In genomic region chr17:49316889-49317288, GRCh38 we compare ENCODE assay signal across 13 cellular contexts. TPM values are rescaled to one million over a fixed set of nuclear protein-coding genes. Genes with fewer than 3 reads are reported as not detected.
DNase-seq lines count a peak whose midpoint lies in the region; ATAC-seq and TF ChIP-seq lines count a peak whose summit lies in the region.
"Had no signal": no experiment of that assay in that cellular context is flagged by ENCODE, and none has a peak within 500 bp of the region (broad histone marks: within the 10 kb centered on the region; RNA-seq: fewer than 3 reads in every experiment).

No MANE protein-coding gene starts in this region.

- H3K9me3 ChIP-seq in Panc1 (ENCODE audit: control insufficient read depth, insufficient read depth, low read depth, low read length) (no peaks in the 10 kb centered on the region), endodermal cell (ENCODE audit: control insufficient read depth, low read length) (no peaks in the 10 kb centered on the region), A673 (ENCODE audit: low read depth, low read length, poor library complexity, severe bottlenecking) (no peaks in the 10 kb centered on the region)
- H3K9me3 ChIP-seq: A549 had no signal

- H3K9me3 Mint-ChIP-seq in activated CD4-positive, alpha-beta memory T cell treated with anti-CD3 and anti-CD28 coated beads, Interleukin-2, amount 10 ng/mL, durations not matched to agents 7 days and 5 days = no peaks in the 10 kb centered on the region
- no peaks in the 10 kb centered on the region for H3K9me3 Mint-ChIP-seq in activated CD4-positive, alpha-beta memory T cell treated with anti-CD3 and anti-CD28 coated beads for 36 hours
- no peaks in the 10 kb centered on the region for H3K9me3 Mint-ChIP-seq in endodermal cell
- H3K9me3 Mint-ChIP-seq in stimulated activated naive B cell treated with anti-CD40 and anti-IgM and Interleukin-4, amounts not matched to agents 10 μg/mL and 1 μg/mL and 100 μg/mL, for 72 hours = no peaks in the 10 kb centered on the region
- H3K9me3 Mint-ChIP-seq: activated T-helper 17 cell treated with anti-CD3 and anti-CD28 coated beads, Interleukin-2, amount 50 U/mL, for 72 hours had no signal

- no peak for DNase-seq in activated CD4-positive, alpha-beta memory T cell treated with anti-CD3 and anti-CD28 coated beads, Interleukin-2, amount 10 ng/mL, durations not matched to agents 7 days and 5 days
- no peak for DNase-seq in activated CD4-positive, alpha-beta memory T cell treated with anti-CD3 and anti-CD28 coated beads for 36 hours
- no peak for DNase-seq in Panc1 (ENCODE audit: low read depth, low spot score)
- no peak for DNase-seq in endodermal cell
- DNase-seq in stimulated activated naive B cell treated with anti-CD40 and anti-IgM and Interleukin-4, amounts not matched to agents 10 μg/mL and 1 μg/mL and 100 μg/mL, for 72 hours = no peak
- DNase-seq in DMS153 treated with DMSO at 0.1 percent for 48 hours (lab: John Stamatoyannopoulos, UW; ENCODE audit: unreplicated experiment) = no peak
- no peak for DNase-seq in A673 (ENCODE audit: low spot score)
- DNase-seq: NCI-H1105, NCI-H748 treated with DMSO at 0.1 percent for 48 hours, T-helper 9 cell had no signal

- H3K4me3 ChIP-seq in Panc1 (ENCODE audit: low read depth in 2 of 2, low read length in 2 of 2) (no peak overlapping the region), endodermal cell (ENCODE audit: low read length) (no peak overlapping the region), A673 (ENCODE audit: low read depth, low read length, poor library complexity, severe bottlenecking) (no peak overlapping the region)
- H3K4me3 ChIP-seq: A549 had no signal

- WGBS in endodermal cell (ENCODE audit: insufficient coverage in 1 of 2, insufficient read length in 1 of 2), 2 experiments = 86 to 92% methylated on average over 6 to 8 of the region's 8 CpGs

- H3K4me1 ChIP-seq in Panc1 (ENCODE audit: control insufficient read depth, insufficient read depth, low read length) (peaks cover 23% of the 10 kb centered on the region), endodermal cell (ENCODE audit: control insufficient read depth, insufficient read depth, low read length) (no peaks in the 10 kb centered on the region), A673 (ENCODE audit: insufficient read depth, low read length, poor library complexity, severe bottlenecking) (peaks cover 61% of the 10 kb centered on the region)

- H3K4me3 Mint-ChIP-seq in activated CD4-positive, alpha-beta memory T cell treated with anti-CD3 and anti-CD28 coated beads, Interleukin-2, amount 10 ng/mL, durations not matched to agents 7 days and 5 days = no peak overlapping the region
- H3K4me3 Mint-ChIP-seq in activated CD4-positive, alpha-beta memory T cell treated with anti-CD3 and anti-CD28 coated beads for 36 hours = no peak overlapping the region
- no peak overlapping the region for H3K4me3 Mint-ChIP-seq in endodermal cell
- peak overlapping the region; percentile 29 to 32 for H3K4me3 Mint-ChIP-seq in stimulated activated naive B cell treated with anti-CD40 and anti-IgM and Interleukin-4, amounts not matched to agents 10 μg/mL and 1 μg/mL and 100 μg/mL, for 72 hours

- no peak overlapping the region for H3K9ac ChIP-seq in endodermal cell (ENCODE audit: extremely low read depth, low read length, poor library complexity, severe bottlenecking)

- BruUV-seq in Panc1 (replicated peaks; lab: Mats Ljungman, UMichigan) = no TSS peak
- BruUV-seq in A673 (replicated peaks; lab: Mats Ljungman, UMichigan) = no TSS peak

- in situ Hi-C loops in Panc1 (cut with HindIII; ENCODE audit: low pct_unique_long_range_greater_than_20kb, low sequenced_read_pairs) = no loop called here

- 0 out of 2 replicates have a peak, but pooled peaks have one; percentile 40 for ATAC-seq in Panc1
- peak; percentile 64 to 74 for ATAC-seq in stimulated activated naive B cell treated with anti-CD40 and anti-IgM and Interleukin-4, amounts not matched to agents 10 μg/mL and 1 μg/mL and 100 μg/mL, for 72 hours (replicated peaks)
- no peak for ATAC-seq in GM21786 (IDR thresholded peaks at IDR 0.05; ENCODE audit: unreplicated experiment)

- H3K27ac ChIP-seq in Panc1 (ENCODE audit: low read length) (peak overlapping the region; percentile 58; the same call in 1 of the 2 replicates), endodermal cell (ENCODE audit: low read depth, low read length) (no peak overlapping the region), A673 (ENCODE audit: low read depth, low read length, poor library complexity, severe bottlenecking) (no peak overlapping the region)

- POLR2A ChIA-PET in activated CD4-positive, alpha-beta memory T cell treated with anti-CD3 and anti-CD28 coated beads, Interleukin-2, amount 10 ng/mL, durations not matched to agents 7 days and 5 days (lab: Charles Lee) = interaction anchor here (0.8 to 3.2 kb wide), 7 partner anchors 18 to 74 kb away, joined by 3 to 12 read pairs (median 5); no protein-coding TSS in a partner anchor
- POLR2A ChIA-PET in activated CD4-positive, alpha-beta memory T cell treated with anti-CD3 and anti-CD28 coated beads for 36 hours (lab: Charles Lee) = interaction anchor here (1.2 kb wide), 1 partner anchor 52 kb away, joined by 4 read pairs; no protein-coding TSS in a partner anchor
- POLR2A ChIA-PET in Panc1 (lab: Charles Lee) = interaction anchor here (0.6 kb wide), 2 partner anchors 25 to 46 kb away, joined by 3 read pairs; no protein-coding TSS in a partner anchor
- POLR2A ChIA-PET in A673 (lab: Charles Lee; ENCODE audit: low non-redundant PET) = interaction anchor here (0.5 kb wide), 1 partner anchor 46 kb away, joined by 21 read pairs; no protein-coding TSS in a partner anchor

- H3K27me3 ChIP-seq in Panc1 (ENCODE audit: control insufficient read depth, insufficient read depth, low read length) (no peaks in the 10 kb centered on the region), endodermal cell (ENCODE audit: control insufficient read depth, insufficient read depth, low read length, poor library complexity, severe bottlenecking) (no peaks in the 10 kb centered on the region), A673 (replicated peaks; ENCODE audit: insufficient read depth, low read depth, low read length, poor library complexity) (no peaks in the 10 kb centered on the region)

- H3K27ac Mint-ChIP-seq in activated CD4-positive, alpha-beta memory T cell treated with anti-CD3 and anti-CD28 coated beads, Interleukin-2, amount 10 ng/mL, durations not matched to agents 7 days and 5 days = peak overlapping the region; percentile 79
- H3K27ac Mint-ChIP-seq in activated CD4-positive, alpha-beta memory T cell treated with anti-CD3 and anti-CD28 coated beads for 36 hours = no peak overlapping the region
- peak overlapping the region; percentile 42 for H3K27ac Mint-ChIP-seq in endodermal cell
- H3K27ac Mint-ChIP-seq in stimulated activated naive B cell treated with anti-CD40 and anti-IgM and Interleukin-4, amounts not matched to agents 10 μg/mL and 1 μg/mL and 100 μg/mL, for 72 hours = peak overlapping the region; percentile 72
- H3K27ac Mint-ChIP-seq: activated T-helper 17 cell treated with anti-CD3 and anti-CD28 coated beads, Interleukin-2, amount 50 U/mL, for 72 hours had no signal

- H3K4me1 Mint-ChIP-seq in activated CD4-positive, alpha-beta memory T cell treated with anti-CD3 and anti-CD28 coated beads, Interleukin-2, amount 10 ng/mL, durations not matched to agents 7 days and 5 days = peaks cover 35% of the 10 kb centered on the region
- peaks cover 16% of the 10 kb centered on the region for H3K4me1 Mint-ChIP-seq in activated CD4-positive, alpha-beta memory T cell treated with anti-CD3 and anti-CD28 coated beads for 36 hours (ENCODE audit: low read depth)
- peaks cover 3% of the 10 kb centered on the region for H3K4me1 Mint-ChIP-seq in endodermal cell
- H3K4me1 Mint-ChIP-seq in stimulated activated naive B cell treated with anti-CD40 and anti-IgM and Interleukin-4, amounts not matched to agents 10 μg/mL and 1 μg/mL and 100 μg/mL, for 72 hours = peaks cover 20 to 32% of the 10 kb centered on the region in 2 donors

- CTCF ChIA-PET in activated CD4-positive, alpha-beta memory T cell treated with anti-CD3 and anti-CD28 coated beads, Interleukin-2, amount 10 ng/mL, durations not matched to agents 7 days and 5 days (lab: Charles Lee) = interaction anchor here (0.5 to 8.9 kb wide), 9 partner anchors 9 to 240 kb away, joined by 3 to 132 read pairs (median 11); partner anchors contain the start of gene ZNF652
- CTCF ChIA-PET in activated CD4-positive, alpha-beta memory T cell treated with anti-CD3 and anti-CD28 coated beads for 36 hours (lab: Charles Lee) = interaction anchor here (0.6 to 6.2 kb wide), 14 partner anchors 24 to 241 kb away, joined by 3 to 106 read pairs (median 10); no protein-coding TSS in a partner anchor
- CTCF ChIA-PET in Panc1 (lab: Charles Lee) (interaction anchor here (0.6 to 1.1 kb wide), 2 partner anchors 235 to 240 kb away, joined by 3 read pairs; no protein-coding TSS in a partner anchor), A673 (lab: Charles Lee) (interaction anchor here (0.6 kb wide), 1 partner anchor 512 kb away, joined by 4 read pairs; no protein-coding TSS in a partner anchor)

- H3K27me3 Mint-ChIP-seq in activated CD4-positive, alpha-beta memory T cell treated with anti-CD3 and anti-CD28 coated beads, Interleukin-2, amount 10 ng/mL, durations not matched to agents 7 days and 5 days = no peaks in the 10 kb centered on the region
- H3K27me3 Mint-ChIP-seq in activated CD4-positive, alpha-beta memory T cell treated with anti-CD3 and anti-CD28 coated beads for 36 hours = no peaks in the 10 kb centered on the region
- no peaks in the 10 kb centered on the region for H3K27me3 Mint-ChIP-seq in endodermal cell (ENCODE audit: insufficient read depth)
- H3K27me3 Mint-ChIP-seq in stimulated activated naive B cell treated with anti-CD40 and anti-IgM and Interleukin-4, amounts not matched to agents 10 μg/mL and 1 μg/mL and 100 μg/mL, for 72 hours = no peaks in the 10 kb centered on the region
- H3K27me3 Mint-ChIP-seq: activated T-helper 17 cell treated with anti-CD3 and anti-CD28 coated beads, Interleukin-2, amount 50 U/mL, for 72 hours had no signal

- intact Hi-C loops in activated CD4-positive, alpha-beta memory T cell treated with anti-CD3 and anti-CD28 coated beads for 36 hours (cut with micrococcal nuclease) = no loop called here
- intact Hi-C loops in Panc1 (cut with micrococcal nuclease; ENCODE audit: unreplicated experiment) = no loop called here
- intact Hi-C loops in A673 (cut with micrococcal nuclease; ENCODE audit: unreplicated experiment) = no loop called here

- peaks cover 20% of the 10 kb centered on the region for H3K36me3 Mint-ChIP-seq in activated CD4-positive, alpha-beta memory T cell treated with anti-CD3 and anti-CD28 coated beads, Interleukin-2, amount 10 ng/mL, durations not matched to agents 7 days and 5 days (ENCODE audit: low read depth)
- H3K36me3 Mint-ChIP-seq in activated CD4-positive, alpha-beta memory T cell treated with anti-CD3 and anti-CD28 coated beads for 36 hours = peaks cover 2% of the 10 kb centered on the region
- H3K36me3 Mint-ChIP-seq in endodermal cell (ENCODE audit: low read depth) = peaks cover 6% of the 10 kb centered on the region
- H3K36me3 Mint-ChIP-seq in stimulated activated naive B cell treated with anti-CD40 and anti-IgM and Interleukin-4, amounts not matched to agents 10 μg/mL and 1 μg/mL and 100 μg/mL, for 72 hours = peaks cover 4 to 7% of the 10 kb centered on the region in 2 donors

- TF ChIP-seq CTCF in Panc1 (IDR thresholded peaks at IDR 0.05) (no peak), endodermal cell (conservative IDR thresholded peaks at IDR 0.05) (no peak), A673 (conservative IDR thresholded peaks at IDR 0.05; ENCODE audit: low read depth, low read length) (no peak)

- H3K36me3 ChIP-seq in Panc1 (ENCODE audit: control insufficient read depth, insufficient read depth, low read length) (no peaks in the 10 kb centered on the region), endodermal cell (ENCODE audit: control insufficient read depth, insufficient read depth, low read length) (peaks cover 36% of the 10 kb centered on the region), A673 (ENCODE audit: insufficient read depth, low read length, poor library complexity, severe bottlenecking) (peaks cover 1% of the 10 kb centered on the region)

RNA-seq across cellular contexts. Expression of gene ZNF652, which starts 45.2 kb away (rescaled TPM):
- total RNA-seq in activated CD4-positive, alpha-beta memory T cell treated with anti-CD3 and anti-CD28 coated beads, Interleukin-2, amount 10 ng/mL, durations not matched to agents 7 days and 5 days = 10 to 100 TPM; 37.7 to 42.6 TPM
- 1 to 10 TPM; 5.7 to 7.2 TPM for total RNA-seq in activated CD4-positive, alpha-beta memory T cell treated with anti-CD3 and anti-CD28 coated beads for 36 hours
- total RNA-seq in Panc1 (2021; ENCODE audit: unreplicated experiment) (42.4 TPM), endodermal cell (10 to 100 TPM; 42.6 to 60.0 TPM), A673 (2021) (32.1 and 41.5 TPM in 2 replicates)
- 8.1 TPM for polyA plus RNA-seq in Panc1 (2012; ENCODE audit: insufficient read length)
- polyA plus RNA-seq in endodermal cell (2013, experiment 1 of 2) = 15.5 TPM
- polyA plus RNA-seq in endodermal cell (2013, experiment 2 of 2) = 19.1 TPM

Comparison
In these comparisons a context has a peak if more than half of its experiments do, and no peak if none do; other contexts are left out.
1. H3K4me3 Mint-ChIP-seq: peak in stimulated activated naive B cell treated with anti-CD40 and anti-IgM and Interleukin-4, amounts not matched to agents 10 μg/mL and 1 μg/mL and 100 μg/mL, for 72 hours (2 of 2); none in activated CD4-positive, alpha-beta memory T cell treated with anti-CD3 and anti-CD28 coated beads, Interleukin-2, amount 10 ng/mL, durations not matched to agents 7 days and 5 days (single experiment), activated CD4-positive, alpha-beta memory T cell treated with anti-CD3 and anti-CD28 coated beads for 36 hours (single experiment) and endodermal cell (single experiment).